ENCODE assay signal across 8 cellular contexts in genomic region chr18:59987102-59987501, GRCh38.
"Had no signal": no experiment of that assay in that cellular context is flagged by ENCODE, and none has a peak within 500 bp of the region (broad histone marks: within the 10 kb centered on the region; RNA-seq: fewer than 3 reads in every experiment).

No MANE protein-coding gene starts in this region.

- H3K9me3 ChIP-seq: HAP-1 had no signal

- H3K27ac Mint-ChIP-seq: IgD-negative memory B cell had no signal

- H2AFZ ChIP-seq: GM23248 had no signal

- H3K4me3 ChIP-seq: GM23248, HAP-1 had no signal

- H3K4me1 ChIP-seq: HAP-1 had no signal

- H3K9me3 Mint-ChIP-seq: IgD-negative memory B cell had no signal

- H3K36me3 Mint-ChIP-seq: IgD-negative memory B cell had no signal

- H3K4me3 Mint-ChIP-seq: IgD-negative memory B cell had no signal

- FAIRE-seq: HTR-8/SVneo had no signal

- H3K9ac ChIP-seq: GM23248 had no signal

- ATAC-seq: HCT116 had no signal

- H3K36me3 ChIP-seq: HAP-1 had no signal

- H3K27ac ChIP-seq: GM23248 had no signal

- DNase-seq: GM23248, GOT3, H7, KG1 had no signal
